ENCODE assay signal across 16 cellular contexts in the genomic region with DNA sequence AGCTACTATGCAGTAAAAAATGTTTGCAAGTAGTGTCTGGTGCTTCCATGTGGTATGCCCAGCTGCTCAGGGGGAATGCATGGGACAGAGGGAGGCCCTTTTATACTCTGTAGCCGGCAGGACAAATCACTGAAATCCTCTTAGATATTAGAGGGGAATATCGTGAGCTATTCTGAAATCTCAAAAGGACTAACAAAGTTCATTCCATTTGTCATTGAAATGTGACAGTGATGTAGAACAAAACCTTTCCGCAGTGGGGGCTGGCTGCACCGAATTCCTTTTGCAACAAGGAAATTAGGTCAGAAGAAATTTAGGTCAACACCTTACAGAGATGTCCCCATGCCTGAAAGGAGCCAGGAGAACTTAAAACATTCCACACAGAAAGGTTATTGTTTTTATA.
DNase-seq lines count a peak whose midpoint lies in the region; ATAC-seq lines count a peak whose summit lies in the region.
"Had no signal": no experiment of that assay in that cellular context is flagged by ENCODE, and none has a peak within 500 bp of the region (broad histone marks: within the 10 kb centered on the region; RNA-seq: fewer than 3 reads in every experiment).

No MANE protein-coding gene starts in this region.

- peak overlapping the region; percentile 39 for H3K9ac ChIP-seq in skeletal muscle satellite cell (ENCODE audit: low read depth, low read length)

- H3K4me3 ChIP-seq in SJCRH30 (no peak overlapping the region), skeletal muscle satellite cell (ENCODE audit: low read length) (no peak overlapping the region)
- H3K4me3 ChIP-seq: HAP-1 had no signal

- H3K36me3 ChIP-seq in SJCRH30 (peaks cover 2% of the 10 kb centered on the region; the same call in 1 of the 2 replicates), skeletal muscle satellite cell (ENCODE audit: insufficient read depth, low read length) (no peaks in the 10 kb centered on the region)
- H3K36me3 ChIP-seq: HAP-1 had no signal

- peaks cover 48% of the 10 kb centered on the region for H3K4me1 ChIP-seq in SJCRH30
- H3K4me1 ChIP-seq in skeletal muscle satellite cell (ENCODE audit: control insufficient read depth, insufficient read depth, low read length) = peaks cover 34% of the 10 kb centered on the region
- H3K4me1 ChIP-seq: HAP-1 had no signal

- no peaks in the 10 kb centered on the region for H3K27me3 ChIP-seq in SJCRH30
- H3K27me3 ChIP-seq in skeletal muscle satellite cell (ENCODE audit: control insufficient read depth, insufficient read depth, low read length) = no peaks in the 10 kb centered on the region

- H3K27ac ChIP-seq in SJCRH30 = peak overlapping the region; percentile 61; the same call in 1 of the 2 replicates
- H3K27ac ChIP-seq: 22Rv1 had no signal

- peaks cover 3% of the 10 kb centered on the region; the same call in 1 of the 2 replicates for H3K9me3 ChIP-seq in SJCRH30 (replicated peaks)
- no peaks in the 10 kb centered on the region for H3K9me3 ChIP-seq in skeletal muscle satellite cell (replicated peaks; ENCODE audit: low read length)
- H3K9me3 ChIP-seq: HAP-1 had no signal

- no peak overlapping the region for H3K4me2 ChIP-seq in skeletal muscle satellite cell (ENCODE audit: low read length)

- DNase-seq in G401 (ENCODE audit: low spot score) (peak; percentile 8), SJCRH30 (peak in 1 of 2 experiments; percentile 6), myocyte (ENCODE audit: low read depth) (peak; percentile 79), SW 1271 (lab: John Stamatoyannopoulos, UW) (no peak), epidermal melanocyte (ENCODE audit: insufficient read length, low spot score) (no peak)
- DNase-seq: CD8-positive, alpha-beta T cell; COR-L47; DMS153; DMS79 treated with DMSO at 0.1 percent for 48 hours; EL; GDM1 had no signal

- in situ Hi-C loops in G401 (cut with HindIII; ENCODE audit: low sequenced_read_pairs) = no loop called here

- no peak for ATAC-seq in GM19324 (IDR thresholded peaks at IDR 0.05; ENCODE audit: low FRiP score, unreplicated experiment)
- ATAC-seq: CD8-positive, alpha-beta T cell; HepG2 had no signal

Comparison
In these comparisons a context has a peak if more than half of its experiments do, and no peak if none do; other contexts are left out.
1. DNase-seq: peak in G401 (single experiment) and myocyte (single experiment); none in SW 1271 (0 of 2) and epidermal melanocyte (single experiment).